ENCODE assay signal across 19 cellular contexts in genomic region chr3:168161696-168162095, GRCh38.
DNase-seq lines count a peak whose midpoint lies in the region; ATAC-seq and TF ChIP-seq lines count a peak whose summit lies in the region.
"Had no signal": no experiment of that assay in that cellular context is flagged by ENCODE, and none has a peak within 500 bp of the region (broad histone marks: within the 10 kb centered on the region; RNA-seq: fewer than 3 reads in every experiment).

No MANE protein-coding gene starts in this region.

- in situ Hi-C loops in transverse colon (cut with MboI; ENCODE audit: low pct_ligation_motif_present in 1 of 4, low pct_unique_long_range_greater_than_20kb in 1 of 4, low sequenced_read_pairs in 3 of 4) = loop anchor here (5.0 to 25.0 kb wide), 3 partner anchors 109 to 224 kb away; no protein-coding TSS in a partner anchor

- H3K9me3 ChIP-seq in transverse colon = no peaks in the 10 kb centered on the region

- DNase-seq in GM23338 (ENCODE audit: low spot score) (no peak), astrocyte of the hippocampus (ENCODE audit: low read depth, low spot score) (peak; percentile 37), medulla oblongata (ENCODE audit: extremely low spot score) (peak; percentile 12), transverse colon (no peak)
- no peak for DNase-seq in natural killer cell treated with Interleukin-12 subunit alpha and Interleukin-12 subunit beta and Interleukin-15 and Interleukin-18, amount 100 ng/mL, for 72 hours (ENCODE audit: low spot score)
- DNase-seq in activated CD4-positive, CD25-positive, alpha-beta regulatory T cell (lab: John Stamatoyannopoulos, UW) = no peak
- DNase-seq: Calu3; CD4-positive, alpha-beta memory T cell; NCI-H1105 treated with DMSO at 0.1 percent for 48 hours; NCI-H1694 treated with DMSO at 0.1 percent for 48 hours; NCI-H226; NCI-H526; NK-92 treated with Interleukin-12 subunit alpha and Interleukin-12 subunit beta, amount 100 ng/mL, for 24 hours; OCI-M1 had no signal

- TF ChIP-seq CTCF in GM23338 (conservative IDR thresholded peaks at IDR 0.05; ENCODE audit: low read depth in 2 of 2) (no peak), transverse colon (IDR thresholded peaks at IDR 0.05) (no peak)

- H3K27ac Mint-ChIP-seq in GM23338 = no peak overlapping the region
- no peak overlapping the region for H3K27ac Mint-ChIP-seq in natural killer cell treated with Interleukin-12 subunit alpha and Interleukin-12 subunit beta and Interleukin-15 and Interleukin-18, amount 100 ng/mL, for 72 hours
- H3K27ac Mint-ChIP-seq: IgD-negative memory B cell had no signal

- no peaks in the 10 kb centered on the region for H3F3A ChIP-seq in GM23338 (replicated peaks; ENCODE audit: low read depth)

- H3K36me3 ChIP-seq in GM23338 (ENCODE audit: insufficient read depth) = no peaks in the 10 kb centered on the region
- H3K36me3 ChIP-seq in transverse colon = no peaks in the 10 kb centered on the region

- TF ChIP-seq EP300 in transverse colon (IDR thresholded peaks at IDR 0.05; ENCODE audit: low read depth) = no peak

- no peaks in the 10 kb centered on the region for H3K4me1 ChIP-seq in GM23338 (ENCODE audit: insufficient read depth)
- peaks cover 0 to 5% (median 4%) of the 10 kb centered on the region in 4 donors for H3K4me1 ChIP-seq in transverse colon

- no peaks in the 10 kb centered on the region for H3K9me3 Mint-ChIP-seq in GM23338
- H3K9me3 Mint-ChIP-seq in natural killer cell treated with Interleukin-12 subunit alpha and Interleukin-12 subunit beta and Interleukin-15 and Interleukin-18, amount 100 ng/mL, for 72 hours = no peaks in the 10 kb centered on the region
- H3K9me3 Mint-ChIP-seq: IgD-negative memory B cell had no signal

- H3K27ac ChIP-seq in GM23338 (ENCODE audit: low read depth) (no peak overlapping the region), transverse colon (peak overlapping the region in 3 of 4 donors; percentile 12 to 62 (median 52))
- H3K27ac ChIP-seq: HL-60, SK-N-MC had no signal

- ATAC-seq in GM23338 = no peak
- no peak for ATAC-seq in natural killer cell treated with Interleukin-12 subunit alpha and Interleukin-12 subunit beta and Interleukin-15 and Interleukin-18, amount 100 ng/mL, for 72 hours
- ATAC-seq in SK-N-SH treated with all-trans-retinoic acid at 6 μM for 48 hours = no peak
- ATAC-seq: HCT116 had no signal

- no peak overlapping the region for H3K4me2 ChIP-seq in GM23338

- H3K36me3 Mint-ChIP-seq in GM23338 (ENCODE audit: low read depth) = no peaks in the 10 kb centered on the region
- H3K36me3 Mint-ChIP-seq in natural killer cell treated with Interleukin-12 subunit alpha and Interleukin-12 subunit beta and Interleukin-15 and Interleukin-18, amount 100 ng/mL, for 72 hours = no peaks in the 10 kb centered on the region
- H3K36me3 Mint-ChIP-seq: CD4-positive, alpha-beta memory T cell had no signal

- H3K9me2 ChIP-seq in GM23338 (ENCODE audit: insufficient read depth) = no peaks in the 10 kb centered on the region

- no peaks in the 10 kb centered on the region for H3K79me2 ChIP-seq in GM23338 (replicated peaks; ENCODE audit: insufficient read depth)

- intact Hi-C loops in transverse colon (cut with DNase I; ENCODE audit: low total_unique reads) = loop anchor here (10.0 kb wide), 1 partner anchor 67 kb away; the partner anchor contains the start of gene GOLIM4

- H3K4me3 ChIP-seq in GM23338 (no peak overlapping the region), transverse colon (no peak overlapping the region)
- H3K4me3 ChIP-seq: SK-N-MC had no signal

- no peak for TF ChIP-seq POLR2A in transverse colon (IDR thresholded peaks at IDR 0.05)

- H3K4me3 Mint-ChIP-seq in GM23338 = no peak overlapping the region
- H3K4me3 Mint-ChIP-seq in natural killer cell treated with Interleukin-12 subunit alpha and Interleukin-12 subunit beta and Interleukin-15 and Interleukin-18, amount 100 ng/mL, for 72 hours = no peak overlapping the region
- H3K4me3 Mint-ChIP-seq: CD4-positive, alpha-beta memory T cell; IgD-negative memory B cell had no signal

- H2AFZ ChIP-seq in GM23338 = peak overlapping the region; percentile 75

- 71 to 72% methylated on average over 4 of the region's 4 CpGs for WGBS in transverse colon (ENCODE audit: low coverage in 1 of 2), 2 donors

- H3K27me3 ChIP-seq in GM23338 (ENCODE audit: insufficient read depth) (no peaks in the 10 kb centered on the region), transverse colon (no peaks in the 10 kb centered on the region)

- peaks cover 3% of the 10 kb centered on the region for H3K27me3 Mint-ChIP-seq in GM23338 (ENCODE audit: insufficient read depth, low read depth, poor library complexity)
- peaks cover 19 to 24% of the 10 kb centered on the region in 2 donors for H3K27me3 Mint-ChIP-seq in natural killer cell treated with Interleukin-12 subunit alpha and Interleukin-12 subunit beta and Interleukin-15 and Interleukin-18, amount 100 ng/mL, for 72 hours

- peaks cover 11% of the 10 kb centered on the region for H3K4me1 Mint-ChIP-seq in GM23338
- H3K4me1 Mint-ChIP-seq in natural killer cell treated with Interleukin-12 subunit alpha and Interleukin-12 subunit beta and Interleukin-15 and Interleukin-18, amount 100 ng/mL, for 72 hours (ENCODE audit: low read depth in 2 of 2) = peaks cover 0 to 3% of the 10 kb centered on the region in 2 donors
- H3K4me1 Mint-ChIP-seq: CD4-positive, alpha-beta memory T cell had no signal

- H4K20me1 ChIP-seq in GM23338 (replicated peaks; ENCODE audit: insufficient read depth) = no peaks in the 10 kb centered on the region

TF ChIP-seq in GM23338, 12 proteins besides CTCF, POLR2A, EP300 and RAD21 (continues in another document):
- no peak for TF ChIP-seq STAT1 (IDR thresholded peaks at IDR 0.05; ENCODE audit: unreplicated experiment)

TF ChIP-seq in SK-N-SH treated with all-trans-retinoic acid at 6 μM for 48 hours, 23 proteins besides CTCF, POLR2A, EP300 and RAD21 (continues in another document):
- TF ChIP-seq ZFP3 (CRISPR knock-in tag; IDR thresholded peaks at IDR 0.05) = no peak
- no peak for TF ChIP-seq POU6F1 (CRISPR knock-in tag; IDR thresholded peaks at IDR 0.05; ENCODE audit: borderline replicate concordance, low read depth)
- TF ChIP-seq ZNF565 (CRISPR knock-in tag; conservative IDR thresholded peaks at IDR 0.05; ENCODE audit: low read depth) = no peak
- no peak for TF ChIP-seq ZC3H10 (CRISPR knock-in tag; IDR thresholded peaks at IDR 0.05)
- no peak for TF ChIP-seq OSR1 (CRISPR knock-in tag; IDR thresholded peaks at IDR 0.05)
- no peak for TF ChIP-seq GLIS3 (CRISPR knock-in tag; IDR thresholded peaks at IDR 0.05)
- TF ChIP-seq CREB5 (CRISPR knock-in tag; IDR thresholded peaks at IDR 0.05; ENCODE audit: low read depth) = no peak
- TF ChIP-seq CSRNP3 (CRISPR knock-in tag; IDR thresholded peaks at IDR 0.05) = no peak
- TF ChIP-seq CSDC2 (CRISPR knock-in tag; IDR thresholded peaks at IDR 0.05) = no peak
- no peak for TF ChIP-seq PATZ1 (CRISPR knock-in tag; IDR thresholded peaks at IDR 0.05; ENCODE audit: borderline replicate concordance)

Comparison
In these comparisons a context has a peak if more than half of its experiments do, and no peak if none do; other contexts are left out.
1. DNase-seq: peak in astrocyte of the hippocampus (single experiment) and medulla oblongata (single experiment); none in GM23338 (single experiment), transverse colon (single experiment), natural killer cell treated with Interleukin-12 subunit alpha and Interleukin-12 subunit beta and Interleukin-15 and Interleukin-18, amount 100 ng/mL, for 72 hours (single experiment) and activated CD4-positive, CD25-positive, alpha-beta regulatory T cell (0 of 4).